ENCODE assay signal across 8 cellular contexts in the genomic region with DNA sequence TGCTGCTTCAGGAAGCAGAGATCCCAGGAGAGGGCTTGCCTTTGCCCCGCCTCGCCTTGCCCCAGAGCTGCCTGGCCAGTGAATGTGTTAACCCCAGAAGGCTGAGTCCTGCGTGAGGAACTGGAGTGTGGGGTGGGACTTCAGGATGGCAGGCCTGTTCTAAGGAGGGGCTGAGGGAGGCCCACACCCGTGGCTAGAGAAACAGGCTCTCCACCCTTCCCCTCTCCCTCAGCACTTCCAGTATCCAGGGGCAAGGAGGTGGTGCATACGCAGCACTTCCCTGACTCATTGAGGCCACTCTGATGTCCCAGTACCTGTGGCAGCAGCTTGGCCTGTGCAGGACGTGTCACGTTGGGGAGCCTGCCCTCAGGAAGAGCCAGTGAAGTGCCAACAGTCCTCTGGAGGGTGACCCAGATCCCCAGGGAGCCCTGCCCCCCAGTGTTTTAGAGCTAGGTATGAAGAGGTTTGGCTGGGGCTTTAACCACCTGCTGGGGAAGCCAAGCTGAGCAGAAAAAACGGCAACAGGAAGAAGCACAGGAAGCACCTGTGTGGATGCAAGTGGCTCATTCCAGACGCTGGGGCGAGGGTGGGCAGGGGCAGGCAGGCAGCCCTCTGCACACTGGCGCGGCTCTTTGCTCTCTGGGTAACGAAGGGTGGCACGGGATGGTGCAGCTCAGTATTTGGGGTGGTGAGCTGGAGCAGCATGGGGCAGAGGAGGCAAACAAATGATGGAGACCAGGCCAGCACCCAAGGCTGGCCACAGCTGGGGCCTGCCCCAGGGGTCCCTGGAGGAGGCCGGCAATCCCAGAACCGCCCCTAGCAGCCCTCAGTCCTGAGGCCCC. TPM values are rescaled to one million over a fixed set of nuclear protein-coding genes. Genes with fewer than 3 reads are reported as not detected.
DNase-seq lines count a peak whose midpoint lies in the region; ATAC-seq and TF ChIP-seq lines count a peak whose summit lies in the region.

No MANE protein-coding gene starts in this region.

- H3K27ac ChIP-seq in tibial artery, result no peak overlapping the region

- no peaks in the 10 kb centered on the region for H3K36me3 ChIP-seq in mucosa of descending colon (ENCODE audit: low read depth)
- H3K36me3 ChIP-seq in tibial artery, result peaks cover 20 to 67% (median 45%) of the 10 kb centered on the region in 3 donors

- no peaks in the 10 kb centered on the region for H3K27me3 ChIP-seq in tibial artery

- H3K4me1 ChIP-seq in mucosa of descending colon (ENCODE audit: low read depth) (peaks cover 15% of the 10 kb centered on the region), tibial artery (peaks cover 0 to 34% (median 3%) of the 10 kb centered on the region in 4 donors)

- H3K4me3 ChIP-seq in mucosa of descending colon, result no peak overlapping the region
- no peak overlapping the region for H3K4me3 ChIP-seq in tibial artery

- DNase-seq in GF-D8 (lab: John Stamatoyannopoulos, UW) (peak; percentile 90), activated T-helper 1 cell treated with Interleukin-2 at 50 U/mL for 16 hours (ENCODE audit: low read depth) (peak; percentile 38), mucosa of descending colon (peak; percentile 41 to 77 (median 49)), NCI-H446 treated with DMSO at 0.1 percent for 48 hours (lab: John Stamatoyannopoulos, UW) (no peak), tibial artery (no peak), D341Med (ENCODE audit: low spot score) (no peak), LoVo (ENCODE audit: low spot score) (no peak)

- ATAC-seq in HG02852 (IDR thresholded peaks at IDR 0.05; ENCODE audit: unreplicated experiment), result peak; percentile 37
- peak; percentile 53 for ATAC-seq in mucosa of descending colon

- intact Hi-C loops in mucosa of descending colon (cut with DNase I, micrococcal nuclease), result loop anchor here in 1 of 2 donors (10.0 kb wide), 1 partner anchor 117 kb away; a partner anchor contains a TSS
- intact Hi-C loops in tibial artery (cut with DNase I; ENCODE audit: low total_unique reads), result loop anchor here (5.0 kb wide), 1 partner anchor 120 kb away; a partner anchor contains a TSS

- no peak for TF ChIP-seq CTCF in mucosa of descending colon (IDR thresholded peaks at IDR 0.05)
- no peak for TF ChIP-seq CTCF in tibial artery (IDR thresholded peaks at IDR 0.05)

- no peaks in the 10 kb centered on the region for H3K9me3 ChIP-seq in mucosa of descending colon
- H3K9me3 ChIP-seq in tibial artery, result no peaks in the 10 kb centered on the region

RNA-seq across cellular contexts. Expression of a gene that starts 14.7 kb away (rescaled TPM):
- total RNA-seq in mucosa of descending colon, result 10 to 100 TPM; 41.1 to 55.5 (median 43.4) TPM

RNA-seq across cellular contexts. Expression of a gene that starts 19.0 kb away (rescaled TPM):
- 10 to 100 TPM; 10.9 to 74.7 (median 20.5) TPM for total RNA-seq in mucosa of descending colon

Comparison
In these comparisons a context has a peak if more than half of its experiments do, and no peak if none do; other contexts are left out.
1. DNase-seq: peak in GF-D8 (single experiment), activated T-helper 1 cell treated with Interleukin-2 at 50 U/mL for 16 hours (single experiment) and mucosa of descending colon (3 of 3); none in NCI-H446 treated with DMSO at 0.1 percent for 48 hours (single experiment), tibial artery (0 of 2), D341Med (single experiment) and LoVo (single experiment).